ENCODE assay signal across 16 cellular contexts in genomic region chr2:23772684-23773083, GRCh38.
DNase-seq lines count a peak whose midpoint lies in the region; ATAC-seq and TF ChIP-seq lines count a peak whose summit lies in the region.
"Had no signal": no experiment of that assay in that cellular context is flagged by ENCODE, and none has a peak within 500 bp of the region (broad histone marks: within the 10 kb centered on the region; RNA-seq: fewer than 3 reads in every experiment).

No MANE protein-coding gene starts in this region.

- BruUV-seq in OCI-LY7 (replicated peaks; lab: Mats Ljungman, UMichigan), result no TSS peak

- intact Hi-C loops in OCI-LY7 (cut with micrococcal nuclease; ENCODE audit: unreplicated experiment) (no loop called here), CD14-positive monocyte (cut with micrococcal nuclease) (no loop called here)

- H3K9me2 ChIP-seq in OCI-LY7 (ENCODE audit: insufficient read depth, low read length), result no peaks in the 10 kb centered on the region

- H3K4me1 Mint-ChIP-seq in CD14-positive monocyte, result peaks cover 30% of the 10 kb centered on the region

- CTCF ChIA-PET in OCI-LY7 (lab: Charles Lee; ENCODE audit: unreplicated experiment), result no interaction called here

- H3K4me3 Mint-ChIP-seq in CD14-positive monocyte, result no peak overlapping the region
- H3K4me3 Mint-ChIP-seq: HFFc6 had no signal

- H2AFZ ChIP-seq in OCI-LY7 (ENCODE audit: low read length), result no peak overlapping the region; the same call in 1 of the 2 replicates

- H3K36me3 Mint-ChIP-seq in CD14-positive monocyte, result peaks cover 43 to 54% of the 10 kb centered on the region in 2 donors

- peaks cover 0 to 4% (median 0%) of the 10 kb centered on the region in 7 donors for H3K9me3 Mint-ChIP-seq in CD14-positive monocyte
- H3K9me3 Mint-ChIP-seq: HFFc6 had no signal

- H3K27ac ChIP-seq in BLaER1 (peak overlapping the region; percentile 62), OCI-LY7 (ENCODE audit: low read depth, low read length, poor library complexity, severe bottlenecking) (no peak overlapping the region)
- H3K27ac ChIP-seq: 22Rv1 had no signal

- DNase-seq in OCI-LY7 (ENCODE audit: low spot score) (peak; percentile 62), CD14-positive monocyte (ENCODE audit: low spot score) (no peak), NCI-H1417 (lab: John Stamatoyannopoulos, UW) (no peak), putamen (ENCODE audit: low spot score) (no peak), NCI-H2227 (lab: John Stamatoyannopoulos, UW; ENCODE audit: unreplicated experiment) (no peak)
- DNase-seq: HFFc6, KG1, NCI-H1092, NCI-H187, NCI-H446 treated with DMSO at 0.1 percent for 48 hours, NCI-H774, SIG-M5 had no signal

- no peaks in the 10 kb centered on the region for H3K27me3 Mint-ChIP-seq in CD14-positive monocyte (ENCODE audit: low read depth in 3 of 3)

- H3K27me3 ChIP-seq in BLaER1, result no peaks in the 10 kb centered on the region

- H3K36me3 ChIP-seq in BLaER1, result peaks cover 68% of the 10 kb centered on the region
- H3K36me3 ChIP-seq in OCI-LY7 (ENCODE audit: insufficient read depth, low read length), result peaks cover 25% of the 10 kb centered on the region

- peak overlapping the region in 3 of 7 donors; percentile 56 to 76 (median 59) for H3K27ac Mint-ChIP-seq in CD14-positive monocyte
- H3K27ac Mint-ChIP-seq: HFFc6 had no signal

- H3K4me1 ChIP-seq in BLaER1, result peaks cover 30% of the 10 kb centered on the region
- H3K4me1 ChIP-seq in OCI-LY7 (ENCODE audit: insufficient read depth, low read length, poor library complexity, severe bottlenecking), result peaks cover 22% of the 10 kb centered on the region

- H3K9me3 ChIP-seq in BLaER1 (peaks cover 15% of the 10 kb centered on the region), OCI-LY7 (ENCODE audit: low read length) (0 out of 2 replicates have a peak, but pooled peaks cover 14% of the 10 kb centered on the region)

- H4K20me1 ChIP-seq in BLaER1 (no peaks in the 10 kb centered on the region), OCI-LY7 (ENCODE audit: insufficient read depth, low read length) (no peaks in the 10 kb centered on the region)

- H3K79me2 ChIP-seq in OCI-LY7 (ENCODE audit: insufficient read depth, low read depth, low read length), result no peaks in the 10 kb centered on the region

- POLR2A ChIA-PET in OCI-LY7 (lab: Charles Lee), result interaction anchor here (0.8 to 1.6 kb wide), 2 partner anchors 13 to 167 kb away, joined by 3 to 4 read pairs; no protein-coding TSS in a partner anchor

- peak overlapping the region; percentile 75 for H3K4me2 ChIP-seq in BLaER1
- peak overlapping the region; percentile 51 for H3K4me2 ChIP-seq in OCI-LY7 (ENCODE audit: low read length)

- ATAC-seq in GM18909 (IDR thresholded peaks at IDR 0.05; ENCODE audit: poor library complexity, unreplicated experiment) (peak; percentile 56), HG02759 (IDR thresholded peaks at IDR 0.05; ENCODE audit: unreplicated experiment) (peak; percentile 88)

- H3K4me3 ChIP-seq in BLaER1 (peak overlapping the region; percentile 22; the same call in 1 of the 2 replicates), OCI-LY7 (ENCODE audit: low read depth, low read length, poor library complexity, severe bottlenecking) (peak overlapping the region; percentile 8)

- TF ChIP-seq CTCF in OCI-LY7 (conservative IDR thresholded peaks at IDR 0.05; ENCODE audit: low read length) (no peak), CD14-positive monocyte (IDR thresholded peaks at IDR 0.05) (no peak)

- H3K9ac ChIP-seq in BLaER1, result no peak overlapping the region
